Comparison of ENCODE assay signal across 24 cellular contexts in genomic region chr7:133290041-133290440, GRCh38. TPM values are rescaled to one million over a fixed set of nuclear protein-coding genes. Genes with fewer than 3 reads are reported as not detected.
DNase-seq lines count a peak whose midpoint lies in the region; ATAC-seq and TF ChIP-seq lines count a peak whose summit lies in the region.
"Had no signal": no experiment of that assay in that cellular context is flagged by ENCODE, and none has a peak within 500 bp of the region (broad histone marks: within the 10 kb centered on the region; RNA-seq: fewer than 3 reads in every experiment).

No MANE protein-coding gene starts in this region.

- H2AFZ ChIP-seq in GM23248, result no peak overlapping the region

- H3K9me3 ChIP-seq in GM23248 (ENCODE audit: low read depth), result no peaks in the 10 kb centered on the region
- H3K9me3 ChIP-seq: body of pancreas, tibial artery had no signal

- WGBS in GM23248 (ENCODE audit: low coverage in 1 of 2, low lambda C conversion rate in 2 of 2, missing lambda C conversion rate in 2 of 2), 2 experiments, result 90% methylated on average over 1 of the region's 1 CpG

- no peaks in the 10 kb centered on the region for H3K4me1 Mint-ChIP-seq in progenitor cell of endocrine pancreas (ENCODE audit: low read depth)

- peak overlapping the region; percentile 9 for H3K27ac Mint-ChIP-seq in progenitor cell of endocrine pancreas
- H3K27ac Mint-ChIP-seq: activated CD4-positive, alpha-beta T cell treated with anti-CD3 and anti-CD28 coated beads for 36 hours; activated naive CD8-positive, alpha-beta T cell treated with anti-CD3 and anti-CD28 coated beads for 36 hours; CD4-positive, alpha-beta T cell; stimulated activated naive CD8-positive, alpha-beta T cell treated with anti-CD3 and anti-CD28 coated beads, Interleukin-15, amount 100 ng/mL, for 72 hours had no signal

- no peaks in the 10 kb centered on the region for H4K20me1 ChIP-seq in GM23248 (ENCODE audit: insufficient read depth)

- no peak for TF ChIP-seq CTCF in epithelial cell of esophagus (IDR thresholded peaks at IDR 0.05; ENCODE audit: insufficient read depth, low read depth, low read length, missing control alignments)
- TF ChIP-seq CTCF in progenitor cell of endocrine pancreas (IDR thresholded peaks at IDR 0.05; ENCODE audit: unreplicated experiment), result no peak

- in situ Hi-C loops in GM23248 (cut with MboI), result no loop called here

- H3K27me3 ChIP-seq in GM23248 (replicated peaks; ENCODE audit: insufficient read depth), result no peaks in the 10 kb centered on the region
- H3K27me3 ChIP-seq: body of pancreas, tibial artery had no signal

- no peak overlapping the region for H3K27ac ChIP-seq in GM23248
- H3K27ac ChIP-seq: body of pancreas, coronary artery, tibial artery had no signal

- H3F3A ChIP-seq in GM23248 (ENCODE audit: insufficient read depth), result peaks cover 6% of the 10 kb centered on the region; the same call in 1 of the 2 replicates

- H3K4me3 ChIP-seq in GM23248 (no peak overlapping the region), epithelial cell of esophagus (ENCODE audit: low read length) (no peak overlapping the region)
- H3K4me3 ChIP-seq: body of pancreas, coronary artery, tibial artery had no signal

- DNase-seq in GM23248 (peak; percentile 46), RKO (ENCODE audit: low spot score) (peak; percentile 34), epithelial cell of esophagus (ENCODE audit: low read depth) (peak; percentile 7), progenitor cell of endocrine pancreas (ENCODE audit: low spot score, unreplicated experiment) (no peak), NOMO-1 treated with dmso at 0.1 percent for 144 hours (lab: John Stamatoyannopoulos, UW; ENCODE audit: unreplicated experiment) (no peak), NCI-H446 treated with DMSO at 0.1 percent for 48 hours (lab: John Stamatoyannopoulos, UW) (no peak), activated T-cell treated with anti-CD3 and anti-CD28 coated beads for 4 hours (no peak)
- DNase-seq: activated CD4-positive, alpha-beta T cell treated with anti-CD3 and anti-CD28 coated beads for 36 hours; activated CD8-positive, alpha-beta memory T cell treated with anti-CD3 and anti-CD28 coated beads, Interleukin-2, amount 10 ng/mL, durations not matched to agents 7 days and 5 days; activated naive CD8-positive, alpha-beta T cell treated with anti-CD3 and anti-CD28 coated beads for 36 hours; body of pancreas; CD4-positive, alpha-beta T cell; DMS153; GF-D8; kidney; mammary epithelial cell; NCI-H1092; NCI-H187 treated with DMSO at 0.1 percent for 48 hours; NCI-H748 treated with DMSO at 0.1 percent for 48 hours; SIG-M5; stimulated activated naive CD8-positive, alpha-beta T cell treated with anti-CD3 and anti-CD28 coated beads, Interleukin-15, amount 100 ng/mL, for 72 hours; tibial artery had no signal

- H3K9ac ChIP-seq in GM23248, result no peak overlapping the region

- H3K9me3 Mint-ChIP-seq in progenitor cell of endocrine pancreas (ENCODE audit: low read depth), result no peaks in the 10 kb centered on the region
- H3K9me3 Mint-ChIP-seq: activated naive CD8-positive, alpha-beta T cell treated with anti-CD3 and anti-CD28 coated beads for 36 hours; CD4-positive, alpha-beta T cell; stimulated activated naive CD8-positive, alpha-beta T cell treated with anti-CD3 and anti-CD28 coated beads, Interleukin-15, amount 100 ng/mL, for 72 hours had no signal

- 0 out of 2 replicates have a peak, but pooled peaks cover 10% of the 10 kb centered on the region for H3K4me1 ChIP-seq in GM23248 (ENCODE audit: insufficient read depth)
- H3K4me1 ChIP-seq: tibial artery had no signal

- no peaks in the 10 kb centered on the region for H3K9me2 ChIP-seq in GM23248 (ENCODE audit: insufficient read depth)

- H3K79me2 ChIP-seq in GM23248 (ENCODE audit: insufficient read depth), result no peaks in the 10 kb centered on the region

- no peak overlapping the region for H3K4me2 ChIP-seq in GM23248 (ENCODE audit: unreplicated experiment)

- H3K27me3 Mint-ChIP-seq in progenitor cell of endocrine pancreas, result no peaks in the 10 kb centered on the region
- H3K27me3 Mint-ChIP-seq: activated CD4-positive, alpha-beta T cell treated with anti-CD3 and anti-CD28 coated beads for 36 hours; activated CD8-positive, alpha-beta memory T cell treated with anti-CD3 and anti-CD28 coated beads, Interleukin-2, amount 10 ng/mL, durations not matched to agents 7 days and 5 days; activated naive CD8-positive, alpha-beta T cell treated with anti-CD3 and anti-CD28 coated beads for 36 hours; CD4-positive, alpha-beta T cell; stimulated activated naive CD8-positive, alpha-beta T cell treated with anti-CD3 and anti-CD28 coated beads, Interleukin-15, amount 100 ng/mL, for 72 hours had no signal

- peaks cover 27% of the 10 kb centered on the region for H3K36me3 Mint-ChIP-seq in progenitor cell of endocrine pancreas (ENCODE audit: insufficient read depth)

- H3K36me3 ChIP-seq in GM23248 (ENCODE audit: low read depth), result 0 out of 2 replicates have a peak, but pooled peaks cover 5% of the 10 kb centered on the region

- H3K4me3 Mint-ChIP-seq in progenitor cell of endocrine pancreas (ENCODE audit: low read depth), result no peak overlapping the region
- H3K4me3 Mint-ChIP-seq: activated CD4-positive, alpha-beta T cell treated with anti-CD3 and anti-CD28 coated beads for 36 hours; activated CD8-positive, alpha-beta memory T cell treated with anti-CD3 and anti-CD28 coated beads, Interleukin-2, amount 10 ng/mL, durations not matched to agents 7 days and 5 days; activated naive CD8-positive, alpha-beta T cell treated with anti-CD3 and anti-CD28 coated beads for 36 hours; CD4-positive, alpha-beta T cell; stimulated activated naive CD8-positive, alpha-beta T cell treated with anti-CD3 and anti-CD28 coated beads, Interleukin-15, amount 100 ng/mL, for 72 hours had no signal

- no peak for ATAC-seq in HG02571 (IDR thresholded peaks at IDR 0.05; ENCODE audit: unreplicated experiment)
- ATAC-seq: activated CD4-positive, alpha-beta T cell treated with anti-CD3 and anti-CD28 coated beads for 36 hours; body of pancreas; stimulated activated naive CD8-positive, alpha-beta T cell treated with anti-CD3 and anti-CD28 coated beads, Interleukin-15, amount 100 ng/mL, for 72 hours had no signal

RNA-seq across cellular contexts. Expression of gene EXOC4, which starts 37.2 kb away (rescaled TPM):
- 44.5 and 51.7 TPM in 2 replicates for total RNA-seq in GM23248 (2014; rRNA removed; shearing (Covaris generic))
- polyA plus RNA-seq in GM23248 (2016; fragmentation: Nextera tagmentation; extraction: Ambion mirVana), result 23.4 and 23.9 TPM in 2 replicates
- total RNA-seq in progenitor cell of endocrine pancreas, result 136 and 145 TPM in 2 replicates

Comparison
In these comparisons a context has a peak if more than half of its experiments do, and no peak if none do; other contexts are left out.
1. DNase-seq: peak in GM23248 (single experiment), RKO (single experiment) and epithelial cell of esophagus (single experiment); none in progenitor cell of endocrine pancreas (single experiment), NOMO-1 treated with dmso at 0.1 percent for 144 hours (single experiment), NCI-H446 treated with DMSO at 0.1 percent for 48 hours (single experiment) and activated T-cell treated with anti-CD3 and anti-CD28 coated beads for 4 hours (single experiment).